Comparison of ENCODE assay signal across 23 cellular contexts in the genomic region with DNA sequence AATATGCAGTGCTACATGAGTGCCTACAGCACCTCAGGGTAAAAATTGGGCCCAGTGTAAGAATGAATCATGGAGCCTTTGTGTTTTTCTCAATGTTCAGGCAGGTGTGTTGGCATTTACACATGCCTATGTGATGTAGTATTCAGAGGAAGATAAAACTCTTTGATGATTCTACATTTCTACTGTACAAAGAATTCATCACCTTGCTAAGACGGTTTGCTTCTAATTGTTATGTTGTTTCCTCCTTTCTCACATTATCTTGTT.
DNase-seq lines count a peak whose midpoint lies in the region; ATAC-seq and TF ChIP-seq lines count a peak whose summit lies in the region.
"Had no signal": no experiment of that assay in that cellular context is flagged by ENCODE, and none has a peak within 500 bp of the region (broad histone marks: within the 10 kb centered on the region; RNA-seq: fewer than 3 reads in every experiment).

No MANE protein-coding gene starts in this region.

- H3K79me2 ChIP-seq in trophoblast cell (ENCODE audit: control insufficient read depth, insufficient read depth, low read length, poor library complexity): no peaks in the 10 kb centered on the region

- no peak overlapping the region for H3K9ac ChIP-seq in trophoblast cell (ENCODE audit: low read length)

- no peak overlapping the region for H3K4me2 ChIP-seq in trophoblast cell (ENCODE audit: low read length)

- no peaks in the 10 kb centered on the region for H3K79me1 ChIP-seq in trophoblast cell (ENCODE audit: low read length)

- no peak overlapping the region for H3K14ac ChIP-seq in trophoblast cell (ENCODE audit: low read length)

- no peaks in the 10 kb centered on the region for H3K4me1 Mint-ChIP-seq in T-helper 2 cell treated with Interferon-gamma antibody and Interleukin-4, amounts not matched to agents 5 μg/mL and 100 μg/mL, for 36 hours (ENCODE audit: low read depth)

- H4K8ac ChIP-seq in trophoblast cell (ENCODE audit: low read depth, low read length): no peak overlapping the region

- no peak overlapping the region for H3K23ac ChIP-seq in trophoblast cell (ENCODE audit: low read length)

- H3K4me3 Mint-ChIP-seq in T-helper 2 cell treated with Interferon-gamma antibody and Interleukin-4, amounts not matched to agents 5 μg/mL and 100 μg/mL, for 36 hours: no peak overlapping the region

- H3K9me3 Mint-ChIP-seq in T-helper 2 cell treated with Interferon-gamma antibody and Interleukin-4, amounts not matched to agents 5 μg/mL and 100 μg/mL, for 36 hours: no peaks in the 10 kb centered on the region

- H3K4me1 ChIP-seq in trophoblast cell (ENCODE audit: control insufficient read depth in 1 of 2, insufficient read depth in 2 of 2, low read length in 2 of 2): no peaks in the 10 kb centered on the region
- H3K4me1 ChIP-seq: SJSA1 had no signal

- H3K27me3 ChIP-seq in trophoblast cell (ENCODE audit: insufficient read depth, low read length): no peaks in the 10 kb centered on the region
- H3K27me3 ChIP-seq: SJSA1 had no signal

- no peak overlapping the region for H2AFZ ChIP-seq in trophoblast cell (ENCODE audit: insufficient read depth, low read length, poor library complexity)

- H3K27ac Mint-ChIP-seq in T-helper 2 cell treated with Interferon-gamma antibody and Interleukin-4, amounts not matched to agents 5 μg/mL and 100 μg/mL, for 36 hours: no peak overlapping the region

- H4K91ac ChIP-seq in trophoblast cell (ENCODE audit: low read depth, low read length): no peak overlapping the region

- H4K12ac ChIP-seq in trophoblast cell (ENCODE audit: low read depth, low read length): no peak overlapping the region

- H3K9me3 ChIP-seq in trophoblast cell (ENCODE audit: insufficient read depth, low read depth, low read length): no peaks in the 10 kb centered on the region
- H3K9me3 ChIP-seq: SJSA1 had no signal

- no peak overlapping the region for H3K18ac ChIP-seq in trophoblast cell (ENCODE audit: low read length)

- H3K27me3 Mint-ChIP-seq in T-helper 2 cell treated with Interferon-gamma antibody and Interleukin-4, amounts not matched to agents 5 μg/mL and 100 μg/mL, for 36 hours (ENCODE audit: low read depth): no peaks in the 10 kb centered on the region

- no peaks in the 10 kb centered on the region for H3K36me3 ChIP-seq in trophoblast cell (ENCODE audit: control insufficient read depth in 1 of 2, insufficient read depth in 2 of 2, low read length in 2 of 2)
- H3K36me3 ChIP-seq: SJSA1 had no signal

- TF ChIP-seq CTCF in RWPE1 (conservative IDR thresholded peaks at IDR 0.05; ENCODE audit: low read depth): no peak

- peak; percentile 30 for ATAC-seq in GM18870 (IDR thresholded peaks at IDR 0.05; ENCODE audit: unreplicated experiment)
- ATAC-seq: HCT116, HepG2, PC-3 had no signal

- H3K4me3 ChIP-seq in trophoblast cell (ENCODE audit: low read depth, low read length): no peak overlapping the region
- H3K4me3 ChIP-seq: SJSA1 had no signal

- no peak overlapping the region for H2AK5ac ChIP-seq in trophoblast cell (ENCODE audit: low read length)

- no peak overlapping the region for H3K27ac ChIP-seq in RWPE1
- peak overlapping the region; percentile 23 for H3K27ac ChIP-seq in epithelial cell of prostate
- H3K27ac ChIP-seq in trophoblast cell (ENCODE audit: low read depth, low read length): no peak overlapping the region
- H3K27ac ChIP-seq: HL-60, SJSA1 had no signal

- DNase-seq in RWPE1 (ENCODE audit: low spot score) (peak; percentile 26), epithelial cell of prostate (ENCODE audit: low read depth, low spot score) (peak; percentile 53), trophoblast cell (peak; percentile 9 to 56), GM19240 (ENCODE audit: insufficient read length, low spot score) (no peak), NCI-H1417 (lab: John Stamatoyannopoulos, UW) (no peak)
- no peak for DNase-seq in activated CD4-positive, alpha-beta T cell treated with anti-CD3 and anti-CD28 coated beads for 48 hours
- DNase-seq in T-helper 2 cell treated with Interferon-gamma antibody and Interleukin-4, amounts not matched to agents 5 μg/mL and 100 μg/mL, for 36 hours (ENCODE audit: low spot score): no peak
- DNase-seq: DMS153, DND-41, Karpas-422, NCI-H1105, NCI-H146, NCI-H1930, NCI-H446, NCI-H524 treated with DMSO at 0.1 percent for 48 hours, NCI-H774, PC-3, Right ventricle myocardium superior had no signal

- POLR2A ChIA-PET in RWPE1 (lab: Yijun Ruan, JAX; ENCODE audit: low non-redundant PET): no interaction called here

- no peak overlapping the region for H2BK120ac ChIP-seq in trophoblast cell (ENCODE audit: insufficient read depth, low read length, poor library complexity)

- no peak overlapping the region for H2BK12ac ChIP-seq in trophoblast cell (ENCODE audit: low read length)

- no peak overlapping the region for H2BK5ac ChIP-seq in trophoblast cell (ENCODE audit: low read depth, low read length, poor library complexity)

- H3K36me3 Mint-ChIP-seq in T-helper 2 cell treated with Interferon-gamma antibody and Interleukin-4, amounts not matched to agents 5 μg/mL and 100 μg/mL, for 36 hours (ENCODE audit: low read depth): no peaks in the 10 kb centered on the region

- no CpG with 5 or more reads among the region's 1 CpG for whole genome bisulfite sequencing in trophoblast cell (ENCODE audit: extremely low coverage, insufficient coverage, insufficient read length)

- no peak overlapping the region for H3K4ac ChIP-seq in trophoblast cell (ENCODE audit: low read depth, low read length)

- CTCF ChIA-PET in RWPE1 (lab: Yijun Ruan, JAX): no interaction called here

Comparison
In these comparisons a context has a peak if more than half of its experiments do, and no peak if none do; other contexts are left out.
1. DNase-seq: peak in RWPE1 (single experiment), epithelial cell of prostate (single experiment) and trophoblast cell (2 of 2); none in GM19240 (single experiment), activated CD4-positive, alpha-beta T cell treated with anti-CD3 and anti-CD28 coated beads for 48 hours (single experiment), T-helper 2 cell treated with Interferon-gamma antibody and Interleukin-4, amounts not matched to agents 5 μg/mL and 100 μg/mL, for 36 hours (single experiment) and NCI-H1417 (0 of 3).